ENCODE assay signal across 9 cellular contexts in genomic region chr17:78114831-78115723, GRCh38. TPM values are rescaled to one million over a fixed set of nuclear protein-coding genes. Genes with fewer than 3 reads are reported as not detected.
A peak's percentile ranks its signal among the peaks of the same experiment; 100 is the strongest.
DNase-seq lines count a peak whose midpoint lies in the region; ATAC-seq, FAIRE-seq and TF ChIP-seq lines count a peak whose summit lies in the region.
"Had no signal": no experiment of that assay in that cellular context is flagged by ENCODE, and none has a peak within 500 bp of the region (broad histone marks: within the 10 kb centered on the region; RNA-seq: fewer than 3 reads in every experiment).

No MANE protein-coding gene starts in this region.

- H3K27ac ChIP-seq in GM12878 (ENCODE audit: control insufficient read depth, insufficient read depth) = no peak overlapping the region

- H3K27me3 ChIP-seq in GM12878 (replicated peaks in 1 of 2; ENCODE audit: control insufficient read depth in 2 of 2, insufficient read depth in 2 of 2, low read length in 1 of 2) = no peaks in the 10 kb centered on the region

- CTCF ChIA-PET in GM12878 (lab: Yijun Ruan, JAX) = interaction anchor here (0.8 to 5.0 kb wide), 6 partner anchors 20 to 62 kb away, joined by 3 to 46 read pairs (median 8); no protein-coding TSS in a partner anchor

- FAIRE-seq in GM12892 (lab: Jason Lieb, UNC) = no peak
- no peak for FAIRE-seq in GM12878 (lab: Jason Lieb, UNC)

- H3K4me1 ChIP-seq in GM12878 (ENCODE audit: control insufficient read depth, insufficient read depth, low read length) = peaks cover 27% of the 10 kb centered on the region

- peaks cover 6% of the 10 kb centered on the region for H3K36me3 Mint-ChIP-seq in natural killer cell

- peaks cover 2% of the 10 kb centered on the region for H3K79me2 ChIP-seq in GM12878 (ENCODE audit: control insufficient read depth, insufficient read depth, low read length)

- POLR2A ChIA-PET in GM12878 (lab: Charles Lee) = interaction anchor here (0.5 to 1.9 kb wide), 6 partner anchors 10 to 123 kb away, joined by 3 to 8 read pairs (median 4); no protein-coding TSS in a partner anchor

- TF ChIP-seq CTCF in GM12878 (IDR thresholded peaks at IDR 0.05 in 2 of 3, conservative IDR thresholded peaks at IDR 0.05 in 1 of 3; ENCODE audit: control insufficient read depth in 2 of 3, extremely low read depth in 1 of 3, insufficient read depth in 1 of 3, low read depth in 3 of 3, low read length in 3 of 3) = no peak
- TF ChIP-seq CTCF in natural killer cell (IDR thresholded peaks at IDR 0.05) = no peak

- H3K9me3 Mint-ChIP-seq in natural killer cell = no peaks in the 10 kb centered on the region

- DNase-seq in GM12892 (ENCODE audit: insufficient read length) = no peak
- no peak for DNase-seq in GM12878 (ENCODE audit: low read depth, low spot score)
- no peak for DNase-seq in natural killer cell
- DNase-seq in NK-92 treated with Interleukin-12 subunit alpha and Interleukin-12 subunit beta, amount 100 ng/mL, for 24 hours (lab: John Stamatoyannopoulos, UW) = no peak
- DNase-seq in NCI-H1105 treated with DMSO at 0.1 percent for 48 hours (lab: John Stamatoyannopoulos, UW) = no peak
- no peak for DNase-seq in HuH-7.5 (ENCODE audit: low spot score)
- DNase-seq: Calu3, NCI-H2029 treated with DMSO at 0.1 percent for 48 hours had no signal

- no peak for TF ChIP-seq RAD21 in GM12878 (IDR thresholded peaks at IDR 0.05; ENCODE audit: insufficient read depth, low read depth, low read length)

- H2AFZ ChIP-seq in GM12878 (ENCODE audit: control insufficient read depth, low read depth, low read length) = no peak overlapping the region

- no peaks in the 10 kb centered on the region for H3K9me3 ChIP-seq in GM12878 (replicated peaks; ENCODE audit: control insufficient read depth, insufficient read depth, low read length)

- intact Hi-C loops in GM12878 (cut with micrococcal nuclease; ENCODE audit: unreplicated experiment) (no loop called here), natural killer cell (cut with micrococcal nuclease) (no loop called here)

- SMC1A ChIA-PET in GM12878 (lab: Charles Lee; ENCODE audit: uncharacterized antibody, unreplicated experiment) = interaction anchor here (1.0 to 1.6 kb wide), 2 partner anchors 15 to 129 kb away, joined by 3 to 5 read pairs; partner anchors contain the start of gene TMC8

- peaks cover 5% of the 10 kb centered on the region; the same call in 1 of the 2 replicates for H4K20me1 ChIP-seq in GM12878 (ENCODE audit: control insufficient read depth, insufficient read depth)

- H3K27ac Mint-ChIP-seq in natural killer cell = peak overlapping the region; percentile 79 to 91

- ATAC-seq in GM12878 (no peak), natural killer cell (no peak)

- H3K36me3 ChIP-seq in GM12878 (ENCODE audit: control insufficient read depth in 2 of 2, insufficient read depth in 2 of 2, low read length in 1 of 2) = peaks cover 27 to 36% of the 10 kb centered on the region in 2 experiments

- no peak overlapping the region for H3K4me3 ChIP-seq in GM12878

- RAD21 ChIA-PET in GM12878 (lab: Charles Lee; ENCODE audit: unreplicated experiment) = interaction anchor here (1.0 to 2.9 kb wide), 4 partner anchors 11 to 95 kb away, joined by 3 to 14 read pairs (median 4); no protein-coding TSS in a partner anchor

- 0 out of 2 replicates have a peak overlapping the region, but pooled peaks have one; percentile 59 for H3K4me2 ChIP-seq in GM12878 (ENCODE audit: control insufficient read depth, insufficient read depth)

- peak; percentile 49; the same call in 1 of the 2 replicates for TF ChIP-seq POLR2A in GM12892 (IDR thresholded peaks at IDR 0.05; ENCODE audit: low read depth, low read length)
- peak; percentile 69 for TF ChIP-seq POLR2A in GM12878 (IDR thresholded peaks at IDR 0.05; ENCODE audit: low read depth, low read length)

- no peak overlapping the region for H3K9ac ChIP-seq in GM12878 (ENCODE audit: control insufficient read depth, insufficient read depth, low read length)

- TF ChIP-seq EP300 in GM12878 (IDR thresholded peaks at IDR 0.05; ENCODE audit: borderline replicate concordance in 1 of 2, control insufficient read depth in 1 of 2, low read depth in 2 of 2, low read length in 2 of 2) = no peak

- H3K4me3 Mint-ChIP-seq in natural killer cell = no peak overlapping the region

- no TSS peak for BruUV-seq in GM12878 (replicated peaks; lab: Mats Ljungman, UMichigan)

- H3K4me1 Mint-ChIP-seq in natural killer cell = peaks cover 39 to 53% of the 10 kb centered on the region in 2 donors

- 86% methylated on average over 24 of the region's 28 CpGs for WGBS in GM12878 (ENCODE audit: insufficient coverage, insufficient replicate concordance, low lambda C conversion rate, missing lambda C conversion rate)

- in situ Hi-C loops in GM12878 (cut with MboI) = loop anchor here (5.0 kb wide), 1 partner anchor 62 kb away; no protein-coding TSS in a partner anchor

- no peaks in the 10 kb centered on the region for H3K27me3 Mint-ChIP-seq in natural killer cell (ENCODE audit: low read depth in 2 of 2)

RNA-seq across cellular contexts. Expression of gene TMC6, which starts 13.5 kb away (rescaled TPM):
- polyA plus RNA-seq in GM12892 (2012; ENCODE audit: missing spikeins) = 55.0 TPM
- 479 and 553 TPM in 2 replicates for total RNA-seq in GM12878 (2013; cell fraction: nucleolus; rRNA removed)
- 104 and 117 TPM in 2 replicates for total RNA-seq in GM12878 (2014; rRNA removed)
- 34.2 and 39.1 TPM in 2 replicates for total RNA-seq in GM12878 (2014; rRNA removed; fragmentation: Illumina TruSeq; extraction: Trizol)
- total RNA-seq in GM12878 (2021) = 206 and 232 TPM in 2 replicates
- polyA plus RNA-seq in GM12878 (2011; ENCODE audit: low read depth) = 47.5 TPM
- polyA plus RNA-seq in GM12878 (2011; rRNA removed) = 25.6 and 38.0 TPM in 2 replicates
- polyA plus RNA-seq in GM12878 (2011; cell fraction: cytosol; rRNA removed) = 39.0 and 65.3 TPM in 2 replicates
- polyA plus RNA-seq in GM12878 (2011; cell fraction: nucleus; rRNA removed) = 658 and 780 TPM in 2 replicates
- polyA plus RNA-seq in GM12878 (2012) = 192 and 207 TPM in 2 replicates
- 2.0 and 20.0 TPM in 2 replicates for polyA plus RNA-seq in GM12878 (2014; fragmentation: Illumina TruSeq; extraction: Trizol)
- 10 to 100 TPM in 1 of 2 experiments, 1 to 10 TPM in 1; 1.9 to 11.5 TPM for polyA plus RNA-seq in GM12878 (2014; fragmentation: Nextera tagmentation; extraction: Ambion mirVana)
- 136 and 153 TPM in 2 replicates for polyA plus RNA-seq in GM12878 (2014; rRNA removed)
- 10 to 100 TPM; 82.0 to 94.4 TPM for polyA plus RNA-seq in GM12878 (2016; fragmentation: Nextera tagmentation; extraction: Ambion mirVana)
- polyA minus RNA-seq in GM12878 (2011; rRNA and poly(A)+ RNA removed) = 24.9 and 76.7 TPM in 2 replicates
- 38.3 and 48.8 TPM in 2 replicates for polyA minus RNA-seq in GM12878 (2011; cell fraction: cytosol; rRNA and poly(A)+ RNA removed)
- 152 and 216 TPM in 2 replicates for polyA minus RNA-seq in GM12878 (2011; cell fraction: nucleus; rRNA and poly(A)+ RNA removed)
- total RNA-seq in natural killer cell = 100 to 1,000 TPM; 653 to 825 (median 687) TPM

RNA-seq across cellular contexts. Expression of gene TMC8, which starts 15.5 kb away (rescaled TPM):
- 53.3 TPM for polyA plus RNA-seq in GM12892 (2012; ENCODE audit: missing spikeins)
- 310 and 316 TPM in 2 replicates for total RNA-seq in GM12878 (2013; cell fraction: nucleolus; rRNA removed)
- total RNA-seq in GM12878 (2014; rRNA removed) = 40.9 and 41.9 TPM in 2 replicates
- 22.2 and 25.4 TPM in 2 replicates for total RNA-seq in GM12878 (2014; rRNA removed; fragmentation: Illumina TruSeq; extraction: Trizol)
- total RNA-seq in GM12878 (2021) = 120 and 128 TPM in 2 replicates
- 110 TPM for polyA plus RNA-seq in GM12878 (2011; ENCODE audit: low read depth)
- polyA plus RNA-seq in GM12878 (2011; rRNA removed) = 19.5 and 36.5 TPM in 2 replicates
- polyA plus RNA-seq in GM12878 (2011; cell fraction: cytosol; rRNA removed) = 62.8 and 67.7 TPM in 2 replicates
- polyA plus RNA-seq in GM12878 (2011; cell fraction: nucleus; rRNA removed) = 353 and 365 TPM in 2 replicates
- 116 and 163 TPM in 2 replicates for polyA plus RNA-seq in GM12878 (2012)
- polyA plus RNA-seq in GM12878 (2014; fragmentation: Illumina TruSeq; extraction: Trizol) = 16.7 and 45.9 TPM in 2 replicates
- 1 to 10 TPM; 2.7 to 8.4 TPM for polyA plus RNA-seq in GM12878 (2014; fragmentation: Nextera tagmentation; extraction: Ambion mirVana)
- 118 and 129 TPM in 2 replicates for polyA plus RNA-seq in GM12878 (2014; rRNA removed)
- 10 to 100 TPM; 38.2 to 48.1 TPM for polyA plus RNA-seq in GM12878 (2016; fragmentation: Nextera tagmentation; extraction: Ambion mirVana)
- 87.9 and 94.3 TPM in 2 replicates for polyA minus RNA-seq in GM12878 (2011; rRNA and poly(A)+ RNA removed)
- polyA minus RNA-seq in GM12878 (2011; cell fraction: cytosol; rRNA and poly(A)+ RNA removed) = 17.8 and 22.5 TPM in 2 replicates
- polyA minus RNA-seq in GM12878 (2011; cell fraction: nucleus; rRNA and poly(A)+ RNA removed) = 96.8 and 128 TPM in 2 replicates
- 100 to 1,000 TPM; 401 to 551 (median 435) TPM for total RNA-seq in natural killer cell

RNA-seq across cellular contexts. Expression of gene C17orf99, which starts 31.1 kb away (rescaled TPM):
- polyA plus RNA-seq in GM12892 (2012; ENCODE audit: missing spikeins) = 4.3 TPM
- total RNA-seq in GM12878 (2013; cell fraction: nucleolus; rRNA removed) = 3.6 and 5.5 TPM in 2 replicates
- total RNA-seq in GM12878 (2014; rRNA removed) (2.1 and 5.9 TPM in 2 replicates), GM12878 (2014; rRNA removed; fragmentation: Illumina TruSeq; extraction: Trizol) (1.6 and 1.9 TPM in 2 replicates), GM12878 (2021) (3.1 and 4.4 TPM in 2 replicates), natural killer cell (not detected)
- polyA plus RNA-seq in GM12878 (2011; ENCODE audit: low read depth) = 1.5 TPM
- polyA plus RNA-seq in GM12878 (2011; rRNA removed) (2.2 and 3.5 TPM in 2 replicates), GM12878 (2014; fragmentation: Illumina TruSeq; extraction: Trizol) (0.22 and 1.4 TPM in 2 replicates), GM12878 (2014; fragmentation: Nextera tagmentation; extraction: Ambion mirVana) (under 1 TPM; 0.20 to 0.48 TPM), GM12878 (2014; rRNA removed) (4.8 and 5.6 TPM in 2 replicates), GM12878 (2016; fragmentation: Nextera tagmentation; extraction: Ambion mirVana) (1 to 10 TPM; 3.0 to 4.5 TPM)
- polyA plus RNA-seq in GM12878 (2011; cell fraction: cytosol; rRNA removed) = 4.1 and 4.5 TPM in 2 replicates
- polyA plus RNA-seq in GM12878 (2011; cell fraction: nucleus; rRNA removed) = 5.0 and 11.8 TPM in 2 replicates
- polyA plus RNA-seq in GM12878 (2012) = 3.6 and 6.7 TPM in 2 replicates
- polyA minus RNA-seq in GM12878 (2011; rRNA and poly(A)+ RNA removed) = 2.9 and 5.1 TPM in 2 replicates
- polyA minus RNA-seq in GM12878 (2011; cell fraction: cytosol; rRNA and poly(A)+ RNA removed) = 2.7 TPM in 1 of 2 replicates, not detected in the other
- 0.36 and 4.7 TPM in 2 replicates for polyA minus RNA-seq in GM12878 (2011; cell fraction: nucleus; rRNA and poly(A)+ RNA removed)
- total RNA-seq: Calu3, omental fat pad had no signal

RNA-seq across cellular contexts. Expression of gene SYNGR2, which starts 53.3 kb away (rescaled TPM):
- polyA plus RNA-seq in GM12892 (2012; ENCODE audit: missing spikeins) = 166 TPM
- 161 and 167 TPM in 2 replicates for total RNA-seq in GM12878 (2013; cell fraction: nucleolus; rRNA removed)
- 189 and 212 TPM in 2 replicates for total RNA-seq in GM12878 (2014; rRNA removed)
- 112 and 126 TPM in 2 replicates for total RNA-seq in GM12878 (2014; rRNA removed; fragmentation: Illumina TruSeq; extraction: Trizol)
- 291 and 310 TPM in 2 replicates for total RNA-seq in GM12878 (2021)
- polyA plus RNA-seq in GM12878 (2011; ENCODE audit: low read depth) = 105 TPM
- 134 and 329 TPM in 2 replicates for polyA plus RNA-seq in GM12878 (2011; rRNA removed)
- 630 and 860 TPM in 2 replicates for polyA plus RNA-seq in GM12878 (2011; cell fraction: cytosol; rRNA removed)
- polyA plus RNA-seq in GM12878 (2011; cell fraction: nucleus; rRNA removed) = 304 and 332 TPM in 2 replicates
- 386 and 393 TPM in 2 replicates for polyA plus RNA-seq in GM12878 (2012)
- 69.3 and 212 TPM in 2 replicates for polyA plus RNA-seq in GM12878 (2014; fragmentation: Illumina TruSeq; extraction: Trizol)
- 10 to 100 TPM in 1 of 2 experiments, 1 to 10 TPM in 1; 4.4 to 28.8 TPM for polyA plus RNA-seq in GM12878 (2014; fragmentation: Nextera tagmentation; extraction: Ambion mirVana)
- polyA plus RNA-seq in GM12878 (2014; rRNA removed) = 310 and 312 TPM in 2 replicates
- 100 to 1,000 TPM; 491 to 529 TPM for polyA plus RNA-seq in GM12878 (2016; fragmentation: Nextera tagmentation; extraction: Ambion mirVana)
- 329 and 477 TPM in 2 replicates for polyA minus RNA-seq in GM12878 (2011; rRNA and poly(A)+ RNA removed)
- 131 and 150 TPM in 2 replicates for polyA minus RNA-seq in GM12878 (2011; cell fraction: cytosol; rRNA and poly(A)+ RNA removed)
- 60.8 and 82.3 TPM in 2 replicates for polyA minus RNA-seq in GM12878 (2011; cell fraction: nucleus; rRNA and poly(A)+ RNA removed)
- 10 to 100 TPM; 41.2 to 62.1 (median 43.5) TPM for total RNA-seq in natural killer cell
